ENCODE assay signal across 8 cellular contexts in genomic region chr1:10679521-10680220, GRCh38.
A peak's percentile ranks its signal among the peaks of the same experiment; 100 is the strongest.
DNase-seq lines count a peak whose midpoint lies in the region; ATAC-seq and TF ChIP-seq lines count a peak whose summit lies in the region.

No MANE protein-coding gene starts in this region.

- H2AFZ ChIP-seq in neural cell (ENCODE audit: low read depth, low read length) = no peak overlapping the region
- H2AFZ ChIP-seq in MM.1S (ENCODE audit: low read length) = no peak overlapping the region

- H3F3A ChIP-seq in neural cell (ENCODE audit: insufficient read depth, low read length, poor library complexity, severe bottlenecking) (no peaks in the 10 kb centered on the region), MM.1S (ENCODE audit: insufficient read depth, low read length) (no peaks in the 10 kb centered on the region)

- TF ChIP-seq CTCF in breast epithelium (IDR thresholded peaks at IDR 0.05) = no peak
- TF ChIP-seq CTCF in neural cell (IDR thresholded peaks at IDR 0.05; ENCODE audit: poor library complexity, severe bottlenecking) = no peak
- no peak for TF ChIP-seq CTCF in MM.1S (IDR thresholded peaks at IDR 0.05; ENCODE audit: low read length)

- intact Hi-C loops in breast epithelium (cut with DNase I; ENCODE audit: low total_unique reads) = loop anchor here (10.0 kb wide), 1 partner anchor 185 kb away; no protein-coding TSS in a partner anchor

- no peak for ATAC-seq in GM19324 (IDR thresholded peaks at IDR 0.05; ENCODE audit: low FRiP score, unreplicated experiment)

- peak; percentile 18 for TF ChIP-seq RAD21 in neural cell (conservative IDR thresholded peaks at IDR 0.05)

- no peaks in the 10 kb centered on the region for H3K9me3 ChIP-seq in breast epithelium
- H3K9me3 ChIP-seq in neural cell (ENCODE audit: low read length) = no peaks in the 10 kb centered on the region
- no peaks in the 10 kb centered on the region for H3K9me3 ChIP-seq in MM.1S (replicated peaks; ENCODE audit: insufficient read depth, low read length)

- no peaks in the 10 kb centered on the region for H3K9me2 ChIP-seq in neural cell (ENCODE audit: insufficient read depth, low read length)
- H3K9me2 ChIP-seq in MM.1S (replicated peaks; ENCODE audit: insufficient read depth, low read length) = no peaks in the 10 kb centered on the region

- H3K27me3 ChIP-seq in breast epithelium (no peaks in the 10 kb centered on the region), neural cell (ENCODE audit: insufficient read depth, low read depth, low read length) (no peaks in the 10 kb centered on the region), MM.1S (replicated peaks; ENCODE audit: insufficient read depth, low read length) (peaks cover 95% of the 10 kb centered on the region)

- H4K20me1 ChIP-seq in neural cell (ENCODE audit: insufficient read depth) = no peaks in the 10 kb centered on the region
- no peaks in the 10 kb centered on the region for H4K20me1 ChIP-seq in MM.1S (ENCODE audit: insufficient read depth, low read length)

- H3K4me3 ChIP-seq in breast epithelium (peak overlapping the region in 1 of 3 donors; percentile 5), neural cell (ENCODE audit: low read length) (no peak overlapping the region), MM.1S (ENCODE audit: low read length) (no peak overlapping the region)

- H3K36me3 ChIP-seq in breast epithelium = no peaks in the 10 kb centered on the region
- H3K36me3 ChIP-seq in neural cell (ENCODE audit: insufficient read depth, low read length) = no peaks in the 10 kb centered on the region
- no peaks in the 10 kb centered on the region for H3K36me3 ChIP-seq in MM.1S (replicated peaks; ENCODE audit: insufficient read depth, low read length)

- DNase-seq in NCI-H146 (lab: John Stamatoyannopoulos, UW) (peak; percentile 5), NCI-H146 treated with DMSO at 0.1 percent for 48 hours (lab: John Stamatoyannopoulos, UW; ENCODE audit: unreplicated experiment) (no peak), NCI-H2107 (lab: John Stamatoyannopoulos, UW) (peak; percentile 48), breast epithelium (ENCODE audit: low spot score in 2 of 2) (peak; percentile 71 to 85), MM.1S (no peak)
- DNase-seq in activated T-cell treated with anti-CD3 and anti-CD28 coated beads, Interleukin-2, amount 50 U/mL, for 1 hour = no peak

- peaks cover 7 to 16% of the 10 kb centered on the region in 2 donors for H3K4me1 ChIP-seq in breast epithelium
- H3K4me1 ChIP-seq in MM.1S (ENCODE audit: low read length) = no peaks in the 10 kb centered on the region

- H3K27ac ChIP-seq in breast epithelium (peak overlapping the region; percentile 37 to 57), neural cell (ENCODE audit: low read length) (no peak overlapping the region), MM.1S (ENCODE audit: low read length) (no peak overlapping the region)

- H3K79me2 ChIP-seq in neural cell (replicated peaks; ENCODE audit: insufficient read depth, low read length) = no peaks in the 10 kb centered on the region
- H3K79me2 ChIP-seq in MM.1S (ENCODE audit: low read length) = no peaks in the 10 kb centered on the region

- no peak for TF ChIP-seq EP300 in neural cell (conservative IDR thresholded peaks at IDR 0.05; ENCODE audit: poor library complexity, severe bottlenecking)

- H3K9ac ChIP-seq in neural cell (ENCODE audit: low read length) = no peak overlapping the region
- H3K9ac ChIP-seq in MM.1S (ENCODE audit: low read length) = no peak overlapping the region

- no peak overlapping the region for H3K4me2 ChIP-seq in neural cell (ENCODE audit: low read length)
- no peak overlapping the region for H3K4me2 ChIP-seq in MM.1S (ENCODE audit: low read depth, low read length)

- no peak for TF ChIP-seq POLR2A in breast epithelium (IDR thresholded peaks at IDR 0.05)

TF ChIP-seq in neural cell, 6 proteins besides CTCF, POLR2A, EP300 and RAD21:
- TF ChIP-seq REST (IDR thresholded peaks at IDR 0.05; ENCODE audit: borderline replicate concordance) = no peak
- no peak for TF ChIP-seq MXI1 (conservative IDR thresholded peaks at IDR 0.05; ENCODE audit: poor library complexity, severe bottlenecking)
- no peak for TF ChIP-seq SMC3 (conservative IDR thresholded peaks at IDR 0.05; ENCODE audit: poor library complexity)
- TF ChIP-seq POLR2AphosphoS5 (IDR thresholded peaks at IDR 0.05) = no peak
- TF ChIP-seq TAF1 (IDR thresholded peaks at IDR 0.05; ENCODE audit: low read depth) = no peak
- TF ChIP-seq EZH2 (IDR thresholded peaks at IDR 0.05; ENCODE audit: borderline replicate concordance, insufficient read depth, low read length, poor library complexity, severe bottlenecking) = no peak

Comparison
In these comparisons a context has a peak if more than half of its experiments do, and no peak if none do; other contexts are left out.
1. DNase-seq: peak in NCI-H146 (single experiment), NCI-H2107 (single experiment) and breast epithelium (2 of 2); none in NCI-H146 treated with DMSO at 0.1 percent for 48 hours (single experiment), activated T-cell treated with anti-CD3 and anti-CD28 coated beads, Interleukin-2, amount 50 U/mL, for 1 hour (single experiment) and MM.1S (single experiment).
2. H3K27ac ChIP-seq: peak in breast epithelium (2 of 2); none in neural cell (single experiment) and MM.1S (single experiment).